In genomic region chr6:26390504-26390903, GRCh38 we compare ENCODE assay signal across 31 cellular contexts.
"Had no signal": no experiment of that assay in that cellular context is flagged by ENCODE, and none has a peak within 500 bp of the region (broad histone marks: within the 10 kb centered on the region; RNA-seq: fewer than 3 reads in every experiment).

No MANE protein-coding gene starts in this region.

- ATAC-seq: activated CD8-positive, alpha-beta memory T cell treated with anti-CD3 and anti-CD28 coated beads, Interleukin-2, amount 10 ng/mL, durations not matched to agents 7 days and 5 days; activated naive CD8-positive, alpha-beta T cell treated with anti-CD3 and anti-CD28 coated beads, Interleukin-2, amount 50 U/mL, for 24 hours; PC-3; Right ventricle myocardium inferior had no signal

- H3K27me3 ChIP-seq: Peyer's patch had no signal

- H3K27ac Mint-ChIP-seq: activated CD4-positive, alpha-beta memory T cell treated with anti-CD3 and anti-CD28 coated beads, Interleukin-2, amount 10 ng/mL, durations not matched to agents 7 days and 5 days; activated CD8-positive, alpha-beta memory T cell treated with anti-CD3 and anti-CD28 coated beads, Interleukin-2, amount 10 ng/mL, durations not matched to agents 7 days and 5 days; activated naive CD8-positive, alpha-beta T cell; activated naive CD8-positive, alpha-beta T cell treated with anti-CD3 and anti-CD28 coated beads, Interleukin-2, amount 50 U/mL, for 24 hours; brain had no signal

- DNase-seq: activated CD4-positive, alpha-beta memory T cell treated with anti-CD3 and anti-CD28 coated beads, Interleukin-2, amount 10 ng/mL, durations not matched to agents 7 days and 5 days; activated CD4-positive, alpha-beta T cell treated with anti-CD3 and anti-CD28 coated beads for 1 hour; activated CD4-positive, alpha-beta T cell treated with anti-CD3 and anti-CD28 coated beads for 48 hours; activated CD4-positive, CD25-positive, alpha-beta regulatory T cell; activated CD8-positive, alpha-beta memory T cell treated with anti-CD3 and anti-CD28 coated beads for 24 hours; activated CD8-positive, alpha-beta memory T cell treated with anti-CD3 and anti-CD28 coated beads, Interleukin-2, amount 10 ng/mL, durations not matched to agents 7 days and 5 days; activated CD8-positive, alpha-beta memory T cell treated with anti-CD3 and anti-CD28 coated beads, Interleukin-2, amount 50 U/mL, for 48 hours; activated effector memory CD4-positive, alpha-beta T cell treated with Interleukin-2 at 50 U/mL for 16 hours; activated naive CD4-positive, alpha-beta T cell treated with anti-CD3 and anti-CD28 coated beads, Interleukin-2, amount 10 ng/mL, durations not matched to agents 7 days and 5 days; activated naive CD8-positive, alpha-beta T cell treated with anti-CD3 and anti-CD28 coated beads, Interleukin-2, amount 50 U/mL, for 24 hours; activated T-cell treated with anti-CD3 and anti-CD28 coated beads, Interleukin-2, amount 50 U/mL, for 48 hours; anterior cingulate cortex; central memory CD4-positive, alpha-beta T cell; MM.1S; NCI-H1092; NCI-H1436 treated with DMSO at 0.1 percent for 48 hours; NCI-H1694 treated with DMSO at 0.1 percent for 48 hours; NCI-H2029; NCI-H345; NCI-H524 treated with DMSO at 0.1 percent for 48 hours; PC-3; Peyer's patch; SW 1271; T-helper 1 cell; T-helper 2 cell; T-helper 9 cell; WERI-Rb-1 had no signal

- H3K4me3 ChIP-seq: Peyer's patch had no signal

- H3K27ac ChIP-seq: Peyer's patch, RWPE1, WERI-Rb-1 had no signal

- H3K27me3 Mint-ChIP-seq: activated CD4-positive, alpha-beta memory T cell treated with anti-CD3 and anti-CD28 coated beads, Interleukin-2, amount 10 ng/mL, durations not matched to agents 7 days and 5 days; activated CD8-positive, alpha-beta memory T cell treated with anti-CD3 and anti-CD28 coated beads, Interleukin-2, amount 10 ng/mL, durations not matched to agents 7 days and 5 days; activated naive CD4-positive, alpha-beta T cell treated with anti-CD3 and anti-CD28 coated beads, Interleukin-2, amount 10 ng/mL, durations not matched to agents 7 days and 5 days; activated naive CD8-positive, alpha-beta T cell; activated naive CD8-positive, alpha-beta T cell treated with anti-CD3 and anti-CD28 coated beads, Interleukin-2, amount 50 U/mL, for 24 hours; brain had no signal

- H3K36me3 ChIP-seq: WERI-Rb-1 had no signal

- H3K9me3 Mint-ChIP-seq: activated CD4-positive, alpha-beta memory T cell treated with anti-CD3 and anti-CD28 coated beads, Interleukin-2, amount 10 ng/mL, durations not matched to agents 7 days and 5 days; activated naive CD4-positive, alpha-beta T cell treated with anti-CD3 and anti-CD28 coated beads, Interleukin-2, amount 10 ng/mL, durations not matched to agents 7 days and 5 days; activated naive CD8-positive, alpha-beta T cell treated with anti-CD3 and anti-CD28 coated beads, Interleukin-2, amount 50 U/mL, for 24 hours; brain had no signal

- H3K4me3 Mint-ChIP-seq: activated CD4-positive, alpha-beta memory T cell treated with anti-CD3 and anti-CD28 coated beads, Interleukin-2, amount 10 ng/mL, durations not matched to agents 7 days and 5 days; activated CD8-positive, alpha-beta memory T cell treated with anti-CD3 and anti-CD28 coated beads, Interleukin-2, amount 10 ng/mL, durations not matched to agents 7 days and 5 days; activated naive CD4-positive, alpha-beta T cell treated with anti-CD3 and anti-CD28 coated beads, Interleukin-2, amount 10 ng/mL, durations not matched to agents 7 days and 5 days; activated naive CD8-positive, alpha-beta T cell; activated naive CD8-positive, alpha-beta T cell treated with anti-CD3 and anti-CD28 coated beads, Interleukin-2, amount 50 U/mL, for 24 hours; brain had no signal

- H3K9me3 ChIP-seq: Peyer's patch had no signal
